20 cellular contexts compared by ENCODE assay signal in the genomic region with DNA sequence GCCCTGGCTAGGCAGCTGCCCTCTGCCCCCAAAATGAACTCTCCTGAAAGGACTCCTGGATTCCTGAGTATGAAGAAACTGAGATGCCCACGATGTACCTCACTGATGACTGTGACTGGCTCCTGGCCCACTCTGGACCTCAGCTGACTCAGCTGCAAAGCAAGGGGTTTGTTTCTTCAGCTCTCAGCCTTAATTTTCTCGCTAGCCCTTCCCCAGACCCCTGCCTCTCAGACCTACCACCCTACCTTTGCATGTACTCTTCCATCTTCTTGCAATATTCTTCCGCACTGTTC.
DNase-seq lines count a peak whose midpoint lies in the region; ATAC-seq and TF ChIP-seq lines count a peak whose summit lies in the region.
"Had no signal": no experiment of that assay in that cellular context is flagged by ENCODE, and none has a peak within 500 bp of the region (broad histone marks: within the 10 kb centered on the region; RNA-seq: fewer than 3 reads in every experiment).

No MANE protein-coding gene starts in this region.

- TF ChIP-seq CTCF in SU-DHL-6 (IDR thresholded peaks at IDR 0.05; ENCODE audit: insufficient read depth, low read length, poor library complexity, severe bottlenecking) (no peak), foreskin fibroblast (IDR thresholded peaks at IDR 0.05; ENCODE audit: low read depth, low read length) (no peak)

- ATAC-seq in stimulated activated memory B cell treated with anti-CD40 and anti-IgM and Interleukin-4, amounts not matched to agents 10 μg/mL and 1 μg/mL and 100 μg/mL, for 72 hours: no peak
- ATAC-seq in HG03108 (IDR thresholded peaks at IDR 0.05; ENCODE audit: unreplicated experiment): no peak
- ATAC-seq: psoas muscle had no signal

- DNase-seq in ELR (ENCODE audit: low read depth): peak; percentile 29
- DNase-seq in foreskin fibroblast: peak; percentile 61 to 82
- DNase-seq in stimulated activated CD4-positive, alpha-beta T cell treated with anti-CD3 and anti-CD28 coated beads, Interleukin-1b, Interleukin-23, amount 100 ng/mL, for 48 hours: no peak
- no peak for DNase-seq in NCI-H1436 treated with DMSO at 0.1 percent for 48 hours (lab: John Stamatoyannopoulos, UW)
- DNase-seq in NCI-H1694 (lab: John Stamatoyannopoulos, UW): no peak
- DNase-seq: activated CD4-positive, alpha-beta memory T cell treated with anti-CD3 and anti-CD28 coated beads, Interleukin-2, amount 10 ng/mL, durations not matched to agents 7 days and 5 days; activated naive CD4-positive, alpha-beta T cell treated with Interleukin-2 at 50 U/mL for 16 hours; activated T-cell treated with anti-CD3 and anti-CD28 coated beads, Interleukin-2, amount 50 U/mL, for 1 hour; foreskin melanocyte; NCI-H1436; NCI-H2171; NCI-H526 treated with DMSO at 0.1 percent for 48 hours; OCI-M1; psoas muscle; stimulated activated CD8-positive, alpha-beta memory T cell treated with anti-CD3 and anti-CD28 coated beads, Interleukin-4, amount 100 ng/mL, for 48 hours; T-helper 2 cell had no signal

- no peaks in the 10 kb centered on the region for H3K79me2 ChIP-seq in SU-DHL-6 (ENCODE audit: insufficient read depth, low read length)

- H3K27me3 Mint-ChIP-seq in stimulated activated memory B cell treated with anti-CD40 and anti-IgM and Interleukin-4, amounts not matched to agents 10 μg/mL and 1 μg/mL and 100 μg/mL, for 72 hours: no peaks in the 10 kb centered on the region

- peaks cover 73% of the 10 kb centered on the region for H3K4me1 Mint-ChIP-seq in stimulated activated memory B cell treated with anti-CD40 and anti-IgM and Interleukin-4, amounts not matched to agents 10 μg/mL and 1 μg/mL and 100 μg/mL, for 72 hours

- H4K20me1 ChIP-seq in SU-DHL-6 (ENCODE audit: low read depth, low read length): no peaks in the 10 kb centered on the region

- no peaks in the 10 kb centered on the region for H3K36me3 Mint-ChIP-seq in stimulated activated memory B cell treated with anti-CD40 and anti-IgM and Interleukin-4, amounts not matched to agents 10 μg/mL and 1 μg/mL and 100 μg/mL, for 72 hours

- peak overlapping the region; percentile 59 for H3K27ac Mint-ChIP-seq in stimulated activated memory B cell treated with anti-CD40 and anti-IgM and Interleukin-4, amounts not matched to agents 10 μg/mL and 1 μg/mL and 100 μg/mL, for 72 hours
- H3K27ac Mint-ChIP-seq: activated CD4-positive, alpha-beta memory T cell treated with anti-CD3 and anti-CD28 coated beads, Interleukin-2, amount 10 ng/mL, durations not matched to agents 7 days and 5 days had no signal

- H3K9me3 ChIP-seq in SU-DHL-6 (ENCODE audit: insufficient read depth, low read length): no peaks in the 10 kb centered on the region
- H3K9me3 ChIP-seq: psoas muscle had no signal

- no peaks in the 10 kb centered on the region for H3F3A ChIP-seq in SU-DHL-6 (ENCODE audit: insufficient read depth)

- H3K36me3 ChIP-seq in SU-DHL-6 (ENCODE audit: low read length): no peaks in the 10 kb centered on the region

- no peak overlapping the region for H3K27ac ChIP-seq in SU-DHL-6 (ENCODE audit: low read depth, low read length)
- H3K27ac ChIP-seq: psoas muscle had no signal

- H3K4me3 Mint-ChIP-seq in stimulated activated memory B cell treated with anti-CD40 and anti-IgM and Interleukin-4, amounts not matched to agents 10 μg/mL and 1 μg/mL and 100 μg/mL, for 72 hours: no peak overlapping the region
- H3K4me3 Mint-ChIP-seq: activated CD4-positive, alpha-beta memory T cell treated with anti-CD3 and anti-CD28 coated beads, Interleukin-2, amount 10 ng/mL, durations not matched to agents 7 days and 5 days had no signal

- no peak overlapping the region for H3K4me2 ChIP-seq in SU-DHL-6 (ENCODE audit: low read depth, low read length, poor library complexity, severe bottlenecking)

- no peak overlapping the region for H3K4me3 ChIP-seq in SU-DHL-6 (ENCODE audit: insufficient read depth, low read length, poor library complexity, severe bottlenecking)
- H3K4me3 ChIP-seq in foreskin fibroblast (ENCODE audit: low read depth in 1 of 2, low read length in 2 of 2): no peak overlapping the region
- H3K4me3 ChIP-seq: psoas muscle had no signal

- no peak overlapping the region for H2AFZ ChIP-seq in SU-DHL-6 (ENCODE audit: low read depth, low read length, severe bottlenecking)

- H3K9ac ChIP-seq in SU-DHL-6 (ENCODE audit: low read length): peak overlapping the region; percentile 16; the same call in 1 of the 2 replicates

- no peaks in the 10 kb centered on the region for H3K9me2 ChIP-seq in SU-DHL-6 (replicated peaks; ENCODE audit: insufficient read depth, low read length)

- no peaks in the 10 kb centered on the region for H3K9me3 Mint-ChIP-seq in stimulated activated memory B cell treated with anti-CD40 and anti-IgM and Interleukin-4, amounts not matched to agents 10 μg/mL and 1 μg/mL and 100 μg/mL, for 72 hours
- H3K9me3 Mint-ChIP-seq: activated CD4-positive, alpha-beta memory T cell treated with anti-CD3 and anti-CD28 coated beads, Interleukin-2, amount 10 ng/mL, durations not matched to agents 7 days and 5 days; nephron had no signal

- H3K27me3 ChIP-seq in SU-DHL-6 (ENCODE audit: low read length): no peaks in the 10 kb centered on the region

Comparison
In these comparisons a context has a peak if more than half of its experiments do, and no peak if none do; other contexts are left out.
1. DNase-seq: peak in ELR (single experiment) and foreskin fibroblast (2 of 2); none in stimulated activated CD4-positive, alpha-beta T cell treated with anti-CD3 and anti-CD28 coated beads, Interleukin-1b, Interleukin-23, amount 100 ng/mL, for 48 hours (single experiment), NCI-H1436 treated with DMSO at 0.1 percent for 48 hours (single experiment) and NCI-H1694 (single experiment).